In the genomic region with DNA sequence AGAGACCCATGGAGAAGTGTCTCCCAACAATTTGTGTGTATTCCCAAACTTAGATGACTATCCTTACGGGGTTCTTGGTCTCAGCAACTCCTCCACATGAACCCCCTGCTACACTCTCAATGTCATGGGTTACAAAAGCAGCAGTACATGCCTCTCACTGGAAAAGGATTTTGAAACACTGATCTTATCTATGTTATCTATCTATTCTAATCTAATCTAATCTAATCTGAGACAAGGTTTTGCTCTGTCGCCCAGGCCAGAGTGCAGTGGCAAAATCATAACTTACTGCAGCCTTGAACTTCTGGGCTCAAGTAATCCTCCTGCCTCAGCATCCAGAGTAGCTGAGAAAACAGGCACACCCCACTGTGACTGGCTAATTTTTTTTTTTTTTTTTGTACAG, we compare ENCODE assay signal across 13 cellular contexts. TPM values are rescaled to one million over a fixed set of nuclear protein-coding genes. Genes with fewer than 3 reads are reported as not detected.
DNase-seq lines count a peak whose midpoint lies in the region; ATAC-seq, FAIRE-seq and TF ChIP-seq lines count a peak whose summit lies in the region.
"Had no signal": no experiment of that assay in that cellular context is flagged by ENCODE, and none has a peak within 500 bp of the region (broad histone marks: within the 10 kb centered on the region; RNA-seq: fewer than 3 reads in every experiment).

No MANE protein-coding gene starts in this region.

- intact Hi-C loops in K562 (cut with micrococcal nuclease), result no loop called here
- intact Hi-C loops in transverse colon (cut with DNase I; ENCODE audit: low total_unique reads), result no loop called here

- no peak overlapping the region for H2AK5ac ChIP-seq in mesendoderm (ENCODE audit: low read length)

- H3K79me2 ChIP-seq in K562 (ENCODE audit: control insufficient read depth, insufficient read depth, low read length) (no peaks in the 10 kb centered on the region), osteoblast (ENCODE audit: insufficient read depth, low read length) (peaks cover 90% of the 10 kb centered on the region), mesendoderm (ENCODE audit: control insufficient read depth, insufficient read depth, low read length) (no peaks in the 10 kb centered on the region)

- BruUV-seq in K562 (replicated peaks; lab: Mats Ljungman, UMichigan), result no TSS peak

- H3K4me1 Mint-ChIP-seq in T-helper 2 cell treated with Interferon-gamma antibody and Interleukin-4, amounts not matched to agents 5 μg/mL and 100 μg/mL, for 36 hours (ENCODE audit: low read depth), result peaks cover 38% of the 10 kb centered on the region
- H3K4me1 Mint-ChIP-seq in IgD-negative memory B cell, result peaks cover 6 to 22% (median 12%) of the 10 kb centered on the region in 3 donors

- no peaks in the 10 kb centered on the region for H3K9me3 Mint-ChIP-seq in T-helper 2 cell treated with Interferon-gamma antibody and Interleukin-4, amounts not matched to agents 5 μg/mL and 100 μg/mL, for 36 hours
- H3K9me3 Mint-ChIP-seq in IgD-negative memory B cell, result peaks cover 0 to 1% (median 0%) of the 10 kb centered on the region in 3 donors
- H3K9me3 Mint-ChIP-seq: dendritic cell treated with granulocyte-macrophage colony-stimulating factor and Interleukin-4, amounts not matched to agents 40 ng/mL and 50 ng/mL, for 4 days had no signal

- ATAC-seq in K562, result no peak

- no peak overlapping the region for H3K18ac ChIP-seq in mesendoderm (ENCODE audit: low read length)

- H3K9ac ChIP-seq in K562 (ENCODE audit: insufficient read depth in 1 of 2, low read depth in 2 of 2, low read length in 2 of 2), result no peak overlapping the region
- H3K9ac ChIP-seq in mesendoderm (ENCODE audit: low read length), result no peak overlapping the region

- no peak overlapping the region for H2BK120ac ChIP-seq in mesendoderm (ENCODE audit: low read depth, low read length)

- no peak overlapping the region for H4K8ac ChIP-seq in mesendoderm (ENCODE audit: low read depth, low read length)

- no peak for FAIRE-seq in K562 (lab: Jason Lieb, UNC)
- FAIRE-seq: A204.1 had no signal

- H3K4me2 ChIP-seq in K562 (ENCODE audit: insufficient read depth, low read length) (no peak overlapping the region), osteoblast (ENCODE audit: insufficient read depth, low read length) (peak overlapping the region; percentile 53), mesendoderm (ENCODE audit: low read length) (no peak overlapping the region)

- no peak overlapping the region for H3K23ac ChIP-seq in mesendoderm (ENCODE audit: low read length)

- H2BK15ac ChIP-seq in mesendoderm (replicated peaks; ENCODE audit: low read depth), result no peak overlapping the region

- H3K27ac ChIP-seq in K562 (ENCODE audit: extremely low read depth, low read depth, low read length), result no peak overlapping the region
- H3K27ac ChIP-seq in osteoblast (ENCODE audit: low read depth, low read length), result no peak overlapping the region
- no peak overlapping the region for H3K27ac ChIP-seq in transverse colon
- no peak overlapping the region for H3K27ac ChIP-seq in mesendoderm (ENCODE audit: low read depth, low read length)

- in situ Hi-C loops in K562 (cut with MboI), result no loop called here
- in situ Hi-C loops in transverse colon (cut with MboI; ENCODE audit: low pct_ligation_motif_present in 1 of 4, low pct_unique_long_range_greater_than_20kb in 1 of 4, low sequenced_read_pairs in 3 of 4), result no loop called here

- TF ChIP-seq CTCF in K562 (IDR thresholded peaks at IDR 0.05 in 2 of 3, conservative IDR thresholded peaks at IDR 0.05 in 1 of 3; ENCODE audit: insufficient read depth in 2 of 3, low read depth in 1 of 3, low read length in 3 of 3) (no peak), osteoblast (IDR thresholded peaks at IDR 0.05; ENCODE audit: extremely low read depth, low read depth, low read length) (no peak), transverse colon (IDR thresholded peaks at IDR 0.05) (no peak)

- POLR2A ChIA-PET in K562 (lab: Yijun Ruan, JAX), result no interaction called here

- H3K4me3 ChIP-seq in K562, result no peak overlapping the region
- no peak overlapping the region for H3K4me3 ChIP-seq in osteoblast (ENCODE audit: insufficient read depth, low read length)
- no peak overlapping the region for H3K4me3 ChIP-seq in transverse colon
- no peak overlapping the region for H3K4me3 ChIP-seq in mesendoderm (ENCODE audit: low read length)

- no peaks in the 10 kb centered on the region for H3K9me1 ChIP-seq in K562 (ENCODE audit: control insufficient read depth, insufficient read depth, low read length)

- H3K9me3 ChIP-seq in K562 (replicated peaks; ENCODE audit: control insufficient read depth, insufficient read depth, low read depth, low read length) (no peaks in the 10 kb centered on the region), osteoblast (ENCODE audit: low read depth, low read length) (no peaks in the 10 kb centered on the region), transverse colon (no peaks in the 10 kb centered on the region)

- no peak overlapping the region for H4K5ac ChIP-seq in mesendoderm (ENCODE audit: low read length)

- H3K4me1 ChIP-seq in K562 (replicated peaks in 1 of 2; ENCODE audit: control insufficient read depth in 2 of 2, insufficient read depth in 2 of 2, low read length in 2 of 2) (no peaks in the 10 kb centered on the region), osteoblast (ENCODE audit: insufficient read depth, low read length) (peaks cover 12% of the 10 kb centered on the region), transverse colon (peaks cover 0 to 12% (median 0%) of the 10 kb centered on the region in 4 donors), mesendoderm (ENCODE audit: control insufficient read depth, low read depth, low read length) (no peaks in the 10 kb centered on the region)

- no peak overlapping the region for H3K56ac ChIP-seq in mesendoderm (ENCODE audit: low read length)

- H3K27me3 Mint-ChIP-seq in T-helper 2 cell treated with Interferon-gamma antibody and Interleukin-4, amounts not matched to agents 5 μg/mL and 100 μg/mL, for 36 hours (ENCODE audit: low read depth), result no peaks in the 10 kb centered on the region
- H3K27me3 Mint-ChIP-seq in IgD-negative memory B cell, result no peaks in the 10 kb centered on the region
- H3K27me3 Mint-ChIP-seq: dendritic cell treated with granulocyte-macrophage colony-stimulating factor and Interleukin-4, amounts not matched to agents 40 ng/mL and 50 ng/mL, for 4 days had no signal

- TF ChIP-seq EP300 in K562 (IDR thresholded peaks at IDR 0.05; ENCODE audit: low read length) (no peak), transverse colon (IDR thresholded peaks at IDR 0.05; ENCODE audit: low read depth) (no peak)

- H3K4me3 Mint-ChIP-seq in T-helper 2 cell treated with Interferon-gamma antibody and Interleukin-4, amounts not matched to agents 5 μg/mL and 100 μg/mL, for 36 hours, result peak overlapping the region; percentile 85
- H3K4me3 Mint-ChIP-seq in IgD-negative memory B cell, result peak overlapping the region; percentile 27 to 83 (median 70)
- H3K4me3 Mint-ChIP-seq: dendritic cell treated with granulocyte-macrophage colony-stimulating factor and Interleukin-4, amounts not matched to agents 40 ng/mL and 50 ng/mL, for 4 days had no signal

- H3K27ac Mint-ChIP-seq in T-helper 2 cell treated with Interferon-gamma antibody and Interleukin-4, amounts not matched to agents 5 μg/mL and 100 μg/mL, for 36 hours, result peak overlapping the region; percentile 90
- H3K27ac Mint-ChIP-seq in IgD-negative memory B cell, result peak overlapping the region in 2 of 3 donors; percentile 8 to 9
- H3K27ac Mint-ChIP-seq: dendritic cell treated with granulocyte-macrophage colony-stimulating factor and Interleukin-4, amounts not matched to agents 40 ng/mL and 50 ng/mL, for 4 days had no signal

- H3K36me3 ChIP-seq in K562 (ENCODE audit: control insufficient read depth, insufficient read depth, low read length), result no peaks in the 10 kb centered on the region
- no peaks in the 10 kb centered on the region for H3K36me3 ChIP-seq in osteoblast (ENCODE audit: insufficient read depth, low read length)
- H3K36me3 ChIP-seq in transverse colon, result no peaks in the 10 kb centered on the region
- no peaks in the 10 kb centered on the region for H3K36me3 ChIP-seq in mesendoderm (ENCODE audit: control insufficient read depth, insufficient read depth, low read length)

- DNase-seq in T-helper 2 cell treated with Interferon-gamma antibody and Interleukin-4, amounts not matched to agents 5 μg/mL and 100 μg/mL, for 36 hours (ENCODE audit: low spot score), result no peak
- DNase-seq in T-helper 2 cell, result no peak
- DNase-seq in K562 (ENCODE audit: extremely low read depth in 1 of 4, low spot score in 3 of 4), result no peak
- DNase-seq in osteoblast (ENCODE audit: insufficient read length, low spot score, missing footprints), result no peak
- DNase-seq in transverse colon, result no peak
- DNase-seq in mesendoderm, result no peak
- no peak for DNase-seq in HUDEP-2 (lab: John Stamatoyannopoulos, UW; ENCODE audit: unreplicated experiment in 76 of 76)
- DNase-seq: NCI-H1436 treated with DMSO at 0.1 percent for 48 hours, NCI-H524, T-helper 9 cell had no signal

- H3K27me3 ChIP-seq in K562 (ENCODE audit: control insufficient read depth in 2 of 2, insufficient read depth in 2 of 2, low read length in 2 of 2), result peaks cover 0 to 4% of the 10 kb centered on the region in 2 experiments; a peak in 3 of 5 replicates
- H3K27me3 ChIP-seq in osteoblast (ENCODE audit: insufficient read depth, low read length), result no peaks in the 10 kb centered on the region
- H3K27me3 ChIP-seq in transverse colon, result no peaks in the 10 kb centered on the region
- no peaks in the 10 kb centered on the region for H3K27me3 ChIP-seq in mesendoderm (ENCODE audit: insufficient read depth, low read length, poor library complexity)

- CTCF ChIA-PET in K562 (lab: Yijun Ruan, JAX; ENCODE audit: low intra/inter-chr PET ratio), result no interaction called here

- peaks cover 16% of the 10 kb centered on the region for H3K36me3 Mint-ChIP-seq in T-helper 2 cell treated with Interferon-gamma antibody and Interleukin-4, amounts not matched to agents 5 μg/mL and 100 μg/mL, for 36 hours (ENCODE audit: low read depth)
- no peaks in the 10 kb centered on the region for H3K36me3 Mint-ChIP-seq in IgD-negative memory B cell

- WGBS in K562 (ENCODE audit: insufficient coverage, low coverage, missing lambda C conversion rate), result 12% methylated on average over 2 of the region's 2 CpGs
- WGBS in transverse colon (ENCODE audit: low coverage in 1 of 2), 2 donors, result 71 to 91% methylated on average over 1 to 2 of the region's 2 CpGs
- WGBS in mesendoderm (ENCODE audit: extremely low coverage, insufficient coverage, low lambda C conversion rate), result no CpG with 5 or more reads among the region's 2 CpGs

- H3K4ac ChIP-seq in mesendoderm (ENCODE audit: low read depth, low read length), result no peak overlapping the region

- H4K20me1 ChIP-seq in K562 (replicated peaks; ENCODE audit: control insufficient read depth, insufficient read depth, low read length), result no peaks in the 10 kb centered on the region
- H4K20me1 ChIP-seq in osteoblast (ENCODE audit: insufficient read depth, low read length), result peaks cover 15% of the 10 kb centered on the region

- H2AFZ ChIP-seq in K562 (ENCODE audit: low read depth, low read length) (no peak overlapping the region), osteoblast (ENCODE audit: low read length) (no peak overlapping the region)

- TF ChIP-seq POLR2A in K562 (conservative IDR thresholded peaks at IDR 0.05), result no peak
- no peak for TF ChIP-seq POLR2A in transverse colon (IDR thresholded peaks at IDR 0.05)

- no peak for TF ChIP-seq RAD21 in K562 (CRISPR knock-in tag; conservative IDR thresholded peaks at IDR 0.05 in 1 of 2, IDR thresholded peaks at IDR 0.05 in 1 of 2)

- no peaks in the 10 kb centered on the region for H3K79me1 ChIP-seq in mesendoderm (ENCODE audit: low read length)

- H2BK5ac ChIP-seq in mesendoderm (ENCODE audit: low read length), result no peak overlapping the region

RNA-seq across cellular contexts. Expression of gene TSPAN5, which starts 19.3 kb away (rescaled TPM):
- polyA plus RNA-seq in IgD-negative memory B cell (7.6 TPM), K562 (2011; rRNA removed) (0.60 and 6.6 TPM in 2 replicates), K562 (2014; fragmentation: Illumina TruSeq; extraction: Trizol) (0.88 and 1.1 TPM in 2 replicates), K562 (2014; fragmentation: Nextera tagmentation; extraction: Ambion mirVana) (under 1 TPM; 0.59 to 0.73 TPM), K562 (2014; rRNA removed) (0.62 and 1.2 TPM in 2 replicates)
- 1.8 and 1.9 TPM in 2 replicates for total RNA-seq in K562 (2011; cell fraction: chromatin; rRNA removed; ENCODE audit: low replicate concordance)
- 0.79 and 3.2 TPM in 2 replicates for total RNA-seq in K562 (2011; cell fraction: nucleolus; rRNA removed)
- 0.59 and 2.9 TPM in 2 replicates for total RNA-seq in K562 (2011; cell fraction: nucleoplasm; rRNA removed)
- total RNA-seq in K562 (2014; rRNA removed) (0.61 and 0.86 TPM in 2 replicates), K562 (2014; rRNA removed; fragmentation: Illumina TruSeq; extraction: Trizol) (0.69 and 0.80 TPM in 2 replicates), K562 (2015; rRNA removed; fragmentation: Illumina TruSeq; extraction: Trizol) (0.38 and 0.58 TPM in 2 replicates), K562 (2021) (1.5 TPM in 2 replicates), osteoblast (36.9 and 41.8 TPM in 2 replicates), transverse colon (1 to 10 TPM; 1.1 to 9.6 (median 4.4) TPM)
- polyA plus RNA-seq in K562 (2011; cell fraction: cytosol; rRNA removed), result 0.59 and 3.8 TPM in 2 replicates
- polyA plus RNA-seq in K562 (2011; cell fraction: nucleus; rRNA removed), result 0.51 and 3.1 TPM in 2 replicates
- 1.2 and 1.5 TPM in 2 replicates for polyA plus RNA-seq in K562 (2012)
- 0.93 and 5.2 TPM in 2 replicates for polyA minus RNA-seq in K562 (2011; rRNA and poly(A)+ RNA removed)
- polyA minus RNA-seq in K562 (2011; cell fraction: cytosol; rRNA and poly(A)+ RNA removed), result 4.5 TPM in 1 of 2 replicates, not detected in the other
- 0.22 and 1.9 TPM in 2 replicates for polyA minus RNA-seq in K562 (2011; cell fraction: nucleus; rRNA and poly(A)+ RNA removed)
- polyA plus RNA-seq in mesendoderm (2013, experiment 1 of 2), result 5.9 TPM
- polyA plus RNA-seq in mesendoderm (2013, experiment 2 of 2), result 6.0 TPM
